Comparison of ENCODE assay signal across 8 cellular contexts in genomic region chr3:125594581-125595011, GRCh38. TPM values are rescaled to one million over a fixed set of nuclear protein-coding genes. Genes with fewer than 3 reads are reported as not detected.
DNase-seq lines count a peak whose midpoint lies in the region; ATAC-seq and TF ChIP-seq lines count a peak whose summit lies in the region.

No MANE protein-coding gene starts in this region.

- peaks cover 35% of the 10 kb centered on the region for H3K4me1 Mint-ChIP-seq in activated CD8-positive, alpha-beta memory T cell treated with anti-CD3 and anti-CD28 coated beads, Interleukin-2, amount 10 ng/mL, durations not matched to agents 7 days and 5 days
- peaks cover 30% of the 10 kb centered on the region for H3K4me1 Mint-ChIP-seq in T-helper 17 cell
- H3K4me1 Mint-ChIP-seq in osteocyte (ENCODE audit: unreplicated experiment): peaks cover 46% of the 10 kb centered on the region

- H3K9ac ChIP-seq in fibroblast of lung (ENCODE audit: insufficient read depth, low read length): peak overlapping the region; percentile 82

- peak overlapping the region; percentile 67 to 92 (median 80) for H3K4me3 ChIP-seq in fibroblast of lung (replicated peaks in 1 of 4; ENCODE audit: control extremely low read depth in 1 of 4, insufficient read depth in 1 of 4, low read depth in 3 of 4, low read length in 4 of 4)

- peak; percentile 49 for DNase-seq in activated CD8-positive, alpha-beta memory T cell treated with anti-CD3 and anti-CD28 coated beads, Interleukin-2, amount 10 ng/mL, durations not matched to agents 7 days and 5 days
- DNase-seq in activated CD8-positive, alpha-beta memory T cell treated with anti-CD3 and anti-CD28 coated beads for 24 hours: no peak
- DNase-seq in T-helper 17 cell (no peak), fibroblast of lung (ENCODE audit: low read depth in 2 of 2) (no peak), osteocyte (ENCODE audit: extremely low spot score, unreplicated experiment) (no peak)
- DNase-seq in NK-92 treated with Interleukin-12 subunit alpha and Interleukin-12 subunit beta, amount 100 ng/mL, for 24 hours (lab: John Stamatoyannopoulos, UW): no peak

- peaks cover 7% of the 10 kb centered on the region for H3K36me3 Mint-ChIP-seq in activated CD8-positive, alpha-beta memory T cell treated with anti-CD3 and anti-CD28 coated beads, Interleukin-2, amount 10 ng/mL, durations not matched to agents 7 days and 5 days
- no peaks in the 10 kb centered on the region for H3K36me3 Mint-ChIP-seq in T-helper 17 cell (ENCODE audit: low read depth)
- H3K36me3 Mint-ChIP-seq in osteocyte (ENCODE audit: unreplicated experiment): peaks cover 3% of the 10 kb centered on the region

- H2AFZ ChIP-seq in fibroblast of lung (ENCODE audit: low read length): peak overlapping the region; percentile 87

- H3K9me3 Mint-ChIP-seq in activated CD8-positive, alpha-beta memory T cell treated with anti-CD3 and anti-CD28 coated beads, Interleukin-2, amount 10 ng/mL, durations not matched to agents 7 days and 5 days (ENCODE audit: low read depth): no peaks in the 10 kb centered on the region
- H3K9me3 Mint-ChIP-seq in osteocyte (ENCODE audit: unreplicated experiment): no peaks in the 10 kb centered on the region

- H3K4me3 Mint-ChIP-seq in activated CD8-positive, alpha-beta memory T cell treated with anti-CD3 and anti-CD28 coated beads, Interleukin-2, amount 10 ng/mL, durations not matched to agents 7 days and 5 days: peak overlapping the region; percentile 90
- H3K4me3 Mint-ChIP-seq in T-helper 17 cell: peak overlapping the region; percentile 98
- H3K4me3 Mint-ChIP-seq in osteocyte (ENCODE audit: unreplicated experiment): peak overlapping the region; percentile 98

- no peaks in the 10 kb centered on the region for H3K36me3 ChIP-seq in fibroblast of lung (ENCODE audit: control insufficient read depth, insufficient read depth, low read length)

- H3K27me3 ChIP-seq in fibroblast of lung (ENCODE audit: control insufficient read depth, insufficient read depth, low read length): no peaks in the 10 kb centered on the region

- H3K4me2 ChIP-seq in fibroblast of lung (ENCODE audit: extremely low read depth, insufficient read depth, low read length): peak overlapping the region; percentile 92

- ATAC-seq in activated CD8-positive, alpha-beta memory T cell treated with anti-CD3 and anti-CD28 coated beads, Interleukin-2, amount 10 ng/mL, durations not matched to agents 7 days and 5 days: no peak
- ATAC-seq in T-helper 17 cell (no peak), HG03439 (IDR thresholded peaks at IDR 0.05; ENCODE audit: unreplicated experiment) (no peak), HG02610 (IDR thresholded peaks at IDR 0.05; ENCODE audit: unreplicated experiment) (no peak)

- peak overlapping the region; percentile 88 for H3K27ac Mint-ChIP-seq in activated CD8-positive, alpha-beta memory T cell treated with anti-CD3 and anti-CD28 coated beads, Interleukin-2, amount 10 ng/mL, durations not matched to agents 7 days and 5 days
- H3K27ac Mint-ChIP-seq in T-helper 17 cell (peak overlapping the region; percentile 96), osteocyte (ENCODE audit: unreplicated experiment) (peak overlapping the region; percentile 92)

- no peaks in the 10 kb centered on the region for H3K27me3 Mint-ChIP-seq in activated CD8-positive, alpha-beta memory T cell treated with anti-CD3 and anti-CD28 coated beads, Interleukin-2, amount 10 ng/mL, durations not matched to agents 7 days and 5 days
- H3K27me3 Mint-ChIP-seq in T-helper 17 cell (no peaks in the 10 kb centered on the region), osteocyte (ENCODE audit: unreplicated experiment) (no peaks in the 10 kb centered on the region)

- CTCF ChIA-PET in activated CD8-positive, alpha-beta memory T cell treated with anti-CD3 and anti-CD28 coated beads, Interleukin-2, amount 10 ng/mL, durations not matched to agents 7 days and 5 days (lab: Charles Lee): interaction anchor here (3.4 kb wide), 1 partner anchor 9 kb away, joined by 23 read pairs; no protein-coding TSS in a partner anchor

- H4K20me1 ChIP-seq in fibroblast of lung (ENCODE audit: control insufficient read depth, extremely low read depth, insufficient read depth, low read length): no peaks in the 10 kb centered on the region

- H3K79me2 ChIP-seq in fibroblast of lung (ENCODE audit: control insufficient read depth, insufficient read depth, low read length): peaks cover 27% of the 10 kb centered on the region

- peak overlapping the region; percentile 91 for H3K27ac ChIP-seq in fibroblast of lung (ENCODE audit: insufficient read depth, low read length)

- H3K4me1 ChIP-seq in fibroblast of lung (ENCODE audit: control insufficient read depth, extremely low read depth, insufficient read depth, low read length): peaks cover 3% of the 10 kb centered on the region

- TF ChIP-seq CTCF in fibroblast of lung (conservative IDR thresholded peaks at IDR 0.05 in 1 of 2, IDR thresholded peaks at IDR 0.05 in 1 of 2; ENCODE audit: low read depth in 1 of 2, low read length in 2 of 2): no peak
- no peak for TF ChIP-seq CTCF in osteocyte (IDR thresholded peaks at IDR 0.05)

- H3K9me3 ChIP-seq in T-helper 17 cell (ENCODE audit: control insufficient read depth, low read length, poor library complexity, severe bottlenecking) (no peaks in the 10 kb centered on the region), fibroblast of lung (ENCODE audit: control insufficient read depth, insufficient read depth, low read depth, low read length) (no peaks in the 10 kb centered on the region)

RNA-seq across cellular contexts. Expression of gene OSBPL11, which starts 0.7 kb away (rescaled TPM):
- total RNA-seq in activated CD8-positive, alpha-beta memory T cell treated with anti-CD3 and anti-CD28 coated beads, Interleukin-2, amount 10 ng/mL, durations not matched to agents 7 days and 5 days: 10 to 100 TPM; 13.8 to 16.4 TPM
- 1 to 10 TPM; 7.6 to 9.5 TPM for total RNA-seq in T-helper 17 cell
- total RNA-seq in fibroblast of lung: 11.0 and 11.2 TPM in 2 replicates
- polyA plus RNA-seq in fibroblast of lung: 8.9 and 9.0 TPM in 2 replicates
- polyA plus RNA-seq in fibroblast of lung (2012): 6.8 and 7.6 TPM in 2 replicates
- polyA minus RNA-seq in fibroblast of lung (ENCODE audit: low replicate concordance): 1.7 and 3.6 TPM in 2 replicates
- 14.0 and 14.4 TPM in 2 replicates for total RNA-seq in osteocyte
